Comparison of ENCODE assay signal across 8 cellular contexts in the genomic region with DNA sequence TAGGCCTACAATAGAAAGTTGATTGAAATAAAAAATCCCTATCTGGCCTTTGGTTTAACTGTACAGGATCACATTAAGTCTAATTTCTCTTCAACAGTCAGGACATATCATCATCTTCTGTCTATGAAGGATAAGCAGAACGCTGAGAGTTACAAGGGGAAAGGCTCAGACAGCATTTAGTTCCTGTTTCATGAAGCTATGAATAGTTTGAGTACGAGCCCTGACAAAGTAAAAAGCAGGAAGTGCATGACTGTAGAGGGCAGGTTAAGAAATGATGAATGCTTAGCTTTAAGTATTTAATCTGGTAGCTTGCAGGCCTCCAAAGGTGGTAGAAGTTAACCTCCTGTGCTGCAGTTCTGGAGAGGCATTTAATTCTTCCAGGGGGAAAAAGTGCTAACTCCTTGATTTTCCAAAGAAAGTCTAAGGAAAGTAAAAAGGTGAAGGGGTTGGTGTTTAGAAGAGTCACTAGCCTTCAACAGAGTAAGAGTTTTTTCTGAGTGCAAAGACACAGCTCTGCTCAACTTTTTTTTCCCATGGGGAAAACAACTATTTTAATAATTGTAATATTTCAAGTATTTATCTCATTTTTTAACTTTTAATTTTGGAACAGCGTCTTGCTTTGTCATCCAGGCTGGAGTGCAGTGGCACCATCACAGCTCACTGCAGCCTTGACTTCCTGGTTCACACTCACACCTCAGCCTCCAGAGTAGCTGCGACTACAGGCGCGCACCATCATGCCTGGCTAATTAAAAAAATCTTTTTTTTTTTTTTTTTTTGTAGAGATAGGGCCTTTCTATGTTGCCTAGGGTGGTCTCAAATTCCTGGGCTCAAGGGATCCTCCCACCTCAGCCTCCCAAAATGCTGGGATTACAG.
DNase-seq lines count a peak whose midpoint lies in the region; ATAC-seq lines count a peak whose summit lies in the region.

No MANE protein-coding gene starts in this region.

- H3K27ac ChIP-seq in subcutaneous abdominal adipose tissue (ENCODE audit: low read depth, low read length) = peak overlapping the region; percentile 46

- H3K4me3 ChIP-seq in subcutaneous abdominal adipose tissue (ENCODE audit: low read depth in 1 of 5, low read length in 5 of 5) = no peak overlapping the region

- H3K4me1 ChIP-seq in subcutaneous abdominal adipose tissue (ENCODE audit: control insufficient read depth in 5 of 5, insufficient read depth in 5 of 5, low read length in 5 of 5) = peaks cover 0 to 25% (median 5%) of the 10 kb centered on the region in 5 donors

- no peaks in the 10 kb centered on the region for H3K9me3 ChIP-seq in subcutaneous abdominal adipose tissue (ENCODE audit: control insufficient read depth in 5 of 5, low read length in 5 of 5)

- DNase-seq in NOMO-1 treated with DMSO at 0.1 percent for 48 hours (lab: John Stamatoyannopoulos, UW; ENCODE audit: unreplicated experiment) = peak; percentile 96
- DNase-seq in SW480 (ENCODE audit: low spot score) = no peak
- no peak for DNase-seq in activated gamma-delta T cell (lab: John Stamatoyannopoulos, UW)
- DNase-seq in H4 (ENCODE audit: low spot score) = no peak

- peaks cover 0 to 4% (median 0%) of the 10 kb centered on the region in 5 donors for H3K36me3 ChIP-seq in subcutaneous abdominal adipose tissue (ENCODE audit: control insufficient read depth in 5 of 5, insufficient read depth in 5 of 5, low read length in 5 of 5)

- peak; percentile 100 for ATAC-seq in GM18858 (IDR thresholded peaks at IDR 0.05; ENCODE audit: unreplicated experiment)
- peak; percentile 99 for ATAC-seq in HG02642 (IDR thresholded peaks at IDR 0.05; ENCODE audit: poor library complexity, unreplicated experiment)
- peak; percentile 75 for ATAC-seq in esophagus mucosa

- no peak overlapping the region for H3K9ac ChIP-seq in subcutaneous abdominal adipose tissue (ENCODE audit: low read length in 5 of 5)

- no peaks in the 10 kb centered on the region for H3K27me3 ChIP-seq in subcutaneous abdominal adipose tissue (ENCODE audit: control insufficient read depth in 5 of 5, insufficient read depth in 4 of 5, low read length in 5 of 5)
